In the genomic region with DNA sequence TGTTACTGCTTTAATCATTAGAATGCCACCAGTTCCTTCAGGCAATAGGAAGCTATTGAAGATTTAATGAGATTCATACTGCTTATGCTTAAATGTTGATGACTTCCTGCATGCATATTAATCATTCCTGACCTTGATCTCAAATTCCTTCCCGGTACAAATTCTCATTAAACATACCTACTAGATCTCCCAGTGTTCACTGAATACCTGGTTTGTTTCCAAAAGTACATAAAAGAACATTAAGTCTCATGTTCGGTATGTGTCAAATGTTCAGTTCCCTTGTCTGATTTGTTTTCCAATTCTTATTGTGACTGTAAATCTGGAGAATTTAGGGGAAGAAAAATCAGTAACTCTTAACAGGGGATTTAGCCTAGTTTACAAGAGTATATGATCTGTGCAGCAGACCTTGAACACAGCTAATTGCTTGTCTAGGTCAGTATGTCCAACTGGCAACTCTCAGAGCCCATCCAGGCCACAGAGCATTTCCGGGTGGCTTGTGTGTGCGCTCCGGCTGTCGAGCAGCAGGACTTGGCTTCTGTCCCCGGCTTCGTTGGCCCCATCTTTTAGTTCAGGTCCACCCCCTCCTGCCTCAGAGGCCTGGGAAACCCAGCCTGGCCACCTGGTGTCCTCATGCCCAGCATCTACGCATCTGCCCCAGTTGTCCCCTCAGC, we compare ENCODE assay signal across 13 cellular contexts. TPM values are rescaled to one million over a fixed set of nuclear protein-coding genes. Genes with fewer than 3 reads are reported as not detected.
A peak's percentile ranks its signal among the peaks of the same experiment; 100 is the strongest.
DNase-seq lines count a peak whose midpoint lies in the region; ATAC-seq, FAIRE-seq and TF ChIP-seq lines count a peak whose summit lies in the region.
"Had no signal": no experiment of that assay in that cellular context is flagged by ENCODE, and none has a peak within 500 bp of the region (broad histone marks: within the 10 kb centered on the region; RNA-seq: fewer than 3 reads in every experiment).

No MANE protein-coding gene starts in this region.

- DNase-seq in WTC11 (ENCODE audit: low spot score) (peak; percentile 18), nephron progenitor cell (peak; percentile 15), lower leg skin (ENCODE audit: low spot score in 2 of 2) (no peak), kidney (no peak), amygdala (lab: John Stamatoyannopoulos, UW) (no peak)
- DNase-seq: mesenchymal stem cell; stimulated activated CD4-positive, alpha-beta T cell treated with anti-CD3 and anti-CD28 coated beads, Interleukin-4, amount 100 ng/mL, for 4 hours; stimulated activated naive CD8-positive, alpha-beta T cell treated with anti-CD3 and anti-CD28 coated beads, Interleukin-15, amount 100 ng/mL, for 72 hours had no signal

- H3K4me1 ChIP-seq in DOHH2 (ENCODE audit: control insufficient read depth, low read length) (peaks cover 7% of the 10 kb centered on the region), Loucy (ENCODE audit: insufficient read depth, low read length, poor library complexity, severe bottlenecking) (peaks cover 21% of the 10 kb centered on the region), kidney (ENCODE audit: control insufficient read depth in 1 of 2, insufficient read depth in 1 of 2, low read depth in 1 of 2, low read length in 2 of 2) (no peaks in the 10 kb centered on the region)

- H3K9me2 ChIP-seq in DOHH2 (replicated peaks; ENCODE audit: control insufficient read depth, low read length) (no peaks in the 10 kb centered on the region), Loucy (replicated peaks; ENCODE audit: low read depth, low read length) (no peaks in the 10 kb centered on the region)

- H3K36me3 ChIP-seq in DOHH2 (ENCODE audit: control insufficient read depth, low read length) = no peaks in the 10 kb centered on the region
- H3K36me3 ChIP-seq in Loucy (ENCODE audit: insufficient read depth, low read length) = no peaks in the 10 kb centered on the region
- no peaks in the 10 kb centered on the region for H3K36me3 ChIP-seq in kidney (ENCODE audit: control insufficient read depth in 1 of 2, insufficient read depth in 2 of 2, low read length in 2 of 2)

- no peaks in the 10 kb centered on the region for H3K36me3 Mint-ChIP-seq in WTC11
- H3K36me3 Mint-ChIP-seq in nephron progenitor cell (ENCODE audit: low read depth) = peaks cover 19% of the 10 kb centered on the region

- H2AFZ ChIP-seq in Loucy (ENCODE audit: low read length) = no peak overlapping the region

- intact Hi-C loops in lower leg skin (cut with DNase I; ENCODE audit: low total_unique reads) (no loop called here), kidney (cut with DNase I) (no loop called here)

- H3K27me3 ChIP-seq in DOHH2 (ENCODE audit: control insufficient read depth, low read length) (no peaks in the 10 kb centered on the region), Loucy (ENCODE audit: insufficient read depth, low read length, poor library complexity, severe bottlenecking) (no peaks in the 10 kb centered on the region)

- TF ChIP-seq POLR2A in lower leg skin (IDR thresholded peaks at IDR 0.05) = no peak

- no peaks in the 10 kb centered on the region for H3K27me3 Mint-ChIP-seq in WTC11 (ENCODE audit: low read depth)
- no peaks in the 10 kb centered on the region for H3K27me3 Mint-ChIP-seq in nephron progenitor cell (ENCODE audit: low read depth, poor library complexity)
- H3K27me3 Mint-ChIP-seq: B cell; stimulated activated naive CD8-positive, alpha-beta T cell treated with anti-CD3 and anti-CD28 coated beads, Interleukin-15, amount 100 ng/mL, for 72 hours had no signal

- peak; percentile 55 for ATAC-seq in WTC11
- ATAC-seq in GM18517 (IDR thresholded peaks at IDR 0.05; ENCODE audit: unreplicated experiment) = no peak
- ATAC-seq: activated CD4-positive, CD25-positive, alpha-beta regulatory T cell treated with anti-CD3 and anti-CD28 coated beads, Interleukin-2, amount 50 U/mL, for 24 hours had no signal

- 67 to 77% methylated on average over 9 of the region's 9 CpGs for WGBS in lower leg skin, 2 donors

- H3K79me2 ChIP-seq in DOHH2 (ENCODE audit: control insufficient read depth, low read length) (peaks cover 5% of the 10 kb centered on the region), Loucy (ENCODE audit: insufficient read depth, low read length) (no peaks in the 10 kb centered on the region)

- H3K27ac ChIP-seq in DOHH2 (ENCODE audit: low read depth, low read length) (no peak overlapping the region), kidney (ENCODE audit: low read depth in 2 of 2, low read length in 2 of 2) (no peak overlapping the region)

- H3K4me3 Mint-ChIP-seq in WTC11 (no peak overlapping the region), nephron progenitor cell (no peak overlapping the region)
- H3K4me3 Mint-ChIP-seq: B cell had no signal

- H3K9me3 ChIP-seq in DOHH2 (ENCODE audit: control insufficient read depth, insufficient read depth, low read length) (no peaks in the 10 kb centered on the region), Loucy (ENCODE audit: insufficient read depth, low read depth, low read length) (no peaks in the 10 kb centered on the region), kidney (ENCODE audit: control insufficient read depth in 1 of 2, low read length in 2 of 2) (no peaks in the 10 kb centered on the region)

- CTCF ChIA-PET in WTC11 (lab: Charles Lee) = interaction anchor here (0.9 to 1.1 kb wide), 3 partner anchors 72 to 224 kb away, joined by 3 to 4 read pairs (median 3); a partner anchor contains a TSS

- POLR2A ChIA-PET in WTC11 (lab: Charles Lee) = no interaction called here

- peak overlapping the region; percentile 42; the same call in 1 of the 2 replicates for H3K4me2 ChIP-seq in DOHH2 (ENCODE audit: low read length)
- peak overlapping the region; percentile 63 for H3K4me2 ChIP-seq in Loucy (ENCODE audit: low read depth, low read length, poor library complexity, severe bottlenecking)

- H3K4me1 Mint-ChIP-seq in WTC11 (peaks cover 21% of the 10 kb centered on the region), nephron progenitor cell (peaks cover 18% of the 10 kb centered on the region)

- no peak overlapping the region for H3K9ac ChIP-seq in Loucy (ENCODE audit: low read depth, low read length, poor library complexity, severe bottlenecking)
- no peak overlapping the region for H3K9ac ChIP-seq in kidney (ENCODE audit: low read length in 2 of 2)

- TF ChIP-seq CTCF in DOHH2 (IDR thresholded peaks at IDR 0.05; ENCODE audit: low read depth, low read length, poor library complexity, severe bottlenecking) (no peak), Loucy (conservative IDR thresholded peaks at IDR 0.05; ENCODE audit: low read length) (no peak), WTC11 (IDR thresholded peaks at IDR 0.05) (no peak), nephron progenitor cell (IDR thresholded peaks at IDR 0.05) (no peak), lower leg skin (IDR thresholded peaks at IDR 0.05) (no peak), kidney (IDR thresholded peaks at IDR 0.05; ENCODE audit: borderline replicate concordance, extremely low read depth, insufficient read depth) (no peak)

- H3F3A ChIP-seq in DOHH2 (ENCODE audit: control insufficient read depth, insufficient read depth) = no peaks in the 10 kb centered on the region
- H3F3A ChIP-seq in Loucy (ENCODE audit: low read depth) = no peaks in the 10 kb centered on the region

- peak overlapping the region; percentile 6; the same call in 1 of the 2 replicates for H3K27ac Mint-ChIP-seq in WTC11
- H3K27ac Mint-ChIP-seq in nephron progenitor cell = peak overlapping the region; percentile 63
- H3K27ac Mint-ChIP-seq: B cell had no signal

- FAIRE-seq in kidney (lab: Jason Lieb, UNC) = no peak

- H3K4me3 ChIP-seq in DOHH2 (ENCODE audit: low read length) (no peak overlapping the region), Loucy (ENCODE audit: low read length, poor library complexity, severe bottlenecking) (no peak overlapping the region), lower leg skin (ENCODE audit: low read depth, poor library complexity, severe bottlenecking) (no peak overlapping the region), kidney (ENCODE audit: low read length in 2 of 2) (no peak overlapping the region)

- H3K9me3 Mint-ChIP-seq in WTC11 (peaks cover 4% of the 10 kb centered on the region; the same call in 1 of the 2 replicates), nephron progenitor cell (peaks cover 3% of the 10 kb centered on the region)

- H4K20me1 ChIP-seq in DOHH2 (ENCODE audit: control insufficient read depth, insufficient read depth, low read depth, low read length) (no peaks in the 10 kb centered on the region), Loucy (ENCODE audit: insufficient read depth, low read length, poor library complexity, severe bottlenecking) (no peaks in the 10 kb centered on the region)

TF ChIP-seq in WTC11, 78 proteins besides CTCF, POLR2A, EP300 and RAD21:
- TF ChIP-seq ZNF232 (CRISPR knock-in tag; IDR thresholded peaks at IDR 0.05) (no peak), GRHL2 (CRISPR knock-in tag; IDR thresholded peaks at IDR 0.05; ENCODE audit: insufficient replicate concordance, severe bottlenecking) (no peak), ATF1 (CRISPR knock-in tag; IDR thresholded peaks at IDR 0.05) (no peak), ETV6 (CRISPR knock-in tag; IDR thresholded peaks at IDR 0.05) (no peak), ZNF219 (CRISPR knock-in tag; IDR thresholded peaks at IDR 0.05; ENCODE audit: borderline replicate concordance) (no peak), GABPB1 (CRISPR knock-in tag; IDR thresholded peaks at IDR 0.05) (no peak), SOX15 (CRISPR knock-in tag; IDR thresholded peaks at IDR 0.05) (no peak)
- TF ChIP-seq, protein P1, sequence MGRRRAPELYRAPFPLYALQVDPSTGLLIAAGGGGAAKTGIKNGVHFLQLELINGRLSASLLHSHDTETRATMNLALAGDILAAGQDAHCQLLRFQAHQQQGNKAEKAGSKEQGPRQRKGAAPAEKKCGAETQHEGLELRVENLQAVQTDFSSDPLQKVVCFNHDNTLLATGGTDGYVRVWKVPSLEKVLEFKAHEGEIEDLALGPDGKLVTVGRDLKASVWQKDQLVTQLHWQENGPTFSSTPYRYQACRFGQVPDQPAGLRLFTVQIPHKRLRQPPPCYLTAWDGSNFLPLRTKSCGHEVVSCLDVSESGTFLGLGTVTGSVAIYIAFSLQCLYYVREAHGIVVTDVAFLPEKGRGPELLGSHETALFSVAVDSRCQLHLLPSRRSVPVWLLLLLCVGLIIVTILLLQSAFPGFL (CRISPR knock-in tag; IDR thresholded peaks at IDR 0.05; ENCODE audit: borderline replicate concordance) = no peak
TF ChIP-seq in WTC11: peak in this region for 0.

RNA-seq across cellular contexts. Expression of a gene that starts 13.1 kb away (rescaled TPM):
- 4.7 to 6.0 TPM (median 5.1 TPM) in 3 replicates for total RNA-seq in WTC11 (2021)
- 1 to 10 TPM; 3.1 to 5.4 (median 4.5) TPM for total RNA-seq in lower leg skin
- 6.2 TPM for total RNA-seq in kidney
- 4.0 TPM for polyA plus RNA-seq in kidney (ENCODE audit: insufficient read depth, low read depth, low replicate concordance)

Comparison
In these comparisons a context has a peak if more than half of its experiments do, and no peak if none do; other contexts are left out.
1. DNase-seq: peak in WTC11 (single experiment) and nephron progenitor cell (single experiment); none in lower leg skin (0 of 2), kidney (single experiment) and amygdala (0 of 56).